17 cellular contexts compared by ENCODE assay signal in genomic region chr9:138103824-138104206, GRCh38.
DNase-seq lines count a peak whose midpoint lies in the region; ATAC-seq and TF ChIP-seq lines count a peak whose summit lies in the region.
"Had no signal": no experiment of that assay in that cellular context is flagged by ENCODE, and none has a peak within 500 bp of the region (broad histone marks: within the 10 kb centered on the region; RNA-seq: fewer than 3 reads in every experiment).

No MANE protein-coding gene starts in this region.

- no peaks in the 10 kb centered on the region for H3K9me3 Mint-ChIP-seq in chondrocyte (ENCODE audit: low read depth)
- H3K9me3 Mint-ChIP-seq: CD4-positive, alpha-beta memory T cell had no signal

- H3K4me2 ChIP-seq in smooth muscle cell = no peak overlapping the region

- H3K4me3 ChIP-seq in right atrium auricular region (no peak overlapping the region), upper lobe of right lung (no peak overlapping the region), mucosa of descending colon (no peak overlapping the region), smooth muscle cell (no peak overlapping the region)
- H3K4me3 ChIP-seq: K562, SJSA1 had no signal

- H3K27ac ChIP-seq in right atrium auricular region (no peak overlapping the region), upper lobe of right lung (no peak overlapping the region), smooth muscle cell (ENCODE audit: low read depth) (no peak overlapping the region)
- H3K27ac ChIP-seq: RWPE1, SJSA1 had no signal

- H4K20me1 ChIP-seq in smooth muscle cell (ENCODE audit: low read depth) = no peaks in the 10 kb centered on the region

- H3K4me3 Mint-ChIP-seq in chondrocyte (ENCODE audit: unreplicated experiment) = no peak overlapping the region
- H3K4me3 Mint-ChIP-seq: CD4-positive, alpha-beta memory T cell had no signal

- H3K4me1 ChIP-seq in right atrium auricular region (no peaks in the 10 kb centered on the region), upper lobe of right lung (no peaks in the 10 kb centered on the region), mucosa of descending colon (ENCODE audit: low read depth) (no peaks in the 10 kb centered on the region), smooth muscle cell (ENCODE audit: low read depth) (peaks cover 4% of the 10 kb centered on the region)
- H3K4me1 ChIP-seq: SJSA1 had no signal

- H3K4me1 Mint-ChIP-seq in chondrocyte (ENCODE audit: low read depth) = no peaks in the 10 kb centered on the region
- H3K4me1 Mint-ChIP-seq: CD4-positive, alpha-beta memory T cell had no signal

- no peak overlapping the region for H2AFZ ChIP-seq in smooth muscle cell (ENCODE audit: low read depth)

- H3K27ac Mint-ChIP-seq in chondrocyte (ENCODE audit: unreplicated experiment) = no peak overlapping the region
- H3K27ac Mint-ChIP-seq: CD4-positive, alpha-beta memory T cell had no signal

- peaks cover 1% of the 10 kb centered on the region for H3K27me3 Mint-ChIP-seq in chondrocyte (ENCODE audit: low read depth)

- H3F3A ChIP-seq in smooth muscle cell (ENCODE audit: low read depth) = no peaks in the 10 kb centered on the region

- TF ChIP-seq CTCF in right atrium auricular region (IDR thresholded peaks at IDR 0.05) = no peak
- TF ChIP-seq CTCF in chondrocyte (IDR thresholded peaks at IDR 0.05) = no peak
- TF ChIP-seq CTCF in upper lobe of right lung (IDR thresholded peaks at IDR 0.05) = no peak
- no peak for TF ChIP-seq CTCF in mucosa of descending colon (IDR thresholded peaks at IDR 0.05)
- no peak for TF ChIP-seq CTCF in smooth muscle cell (IDR thresholded peaks at IDR 0.05; ENCODE audit: borderline replicate concordance, insufficient read depth, poor library complexity, severe bottlenecking)

- no peaks in the 10 kb centered on the region for H3K36me3 ChIP-seq in right atrium auricular region
- H3K36me3 ChIP-seq in upper lobe of right lung = no peaks in the 10 kb centered on the region
- H3K36me3 ChIP-seq in mucosa of descending colon (ENCODE audit: low read depth) = no peaks in the 10 kb centered on the region
- H3K36me3 ChIP-seq in smooth muscle cell (ENCODE audit: low read depth) = no peaks in the 10 kb centered on the region
- H3K36me3 ChIP-seq: SJSA1 had no signal

- no peaks in the 10 kb centered on the region for H3K36me3 Mint-ChIP-seq in chondrocyte (ENCODE audit: low read depth)
- H3K36me3 Mint-ChIP-seq: CD4-positive, alpha-beta memory T cell had no signal

- ATAC-seq in left cardiac atrium (no peak), left lobe of liver (no peak), upper lobe of right lung (no peak), mucosa of descending colon (no peak)
- ATAC-seq: K562 had no signal

- WGBS in smooth muscle cell (ENCODE audit: low lambda C conversion rate) = 98% methylated on average over 3 of the region's 3 CpGs

- H3K79me2 ChIP-seq in smooth muscle cell (ENCODE audit: low read depth) = no peaks in the 10 kb centered on the region

- H3K9me3 ChIP-seq in right atrium auricular region (no peaks in the 10 kb centered on the region), upper lobe of right lung (no peaks in the 10 kb centered on the region), mucosa of descending colon (no peaks in the 10 kb centered on the region), smooth muscle cell (replicated peaks; ENCODE audit: low read depth) (no peaks in the 10 kb centered on the region)
- H3K9me3 ChIP-seq: SJSA1 had no signal

- intact Hi-C loops in left cardiac atrium (cut with DNase I) = no loop called here
- intact Hi-C loops in upper lobe of right lung (cut with DNase I) = no loop called here
- intact Hi-C loops in mucosa of descending colon (cut with DNase I, micrococcal nuclease) = no loop called here

- H3K27me3 ChIP-seq in right atrium auricular region (no peaks in the 10 kb centered on the region), upper lobe of right lung (peaks cover 16% of the 10 kb centered on the region), smooth muscle cell (ENCODE audit: low read depth) (no peaks in the 10 kb centered on the region)
- H3K27me3 ChIP-seq: SJSA1 had no signal

- no peak overlapping the region for H3K9ac ChIP-seq in smooth muscle cell (ENCODE audit: low read depth)

- DNase-seq in right atrium auricular region (ENCODE audit: low spot score) (peak; percentile 40), left cardiac atrium (no peak), chondrocyte (ENCODE audit: low spot score) (peak; percentile 85), left lobe of liver (ENCODE audit: low spot score) (peak; percentile 38), upper lobe of right lung (peak; percentile 60), NCI-H2171 treated with DMSO at 0.1 percent for 48 hours (lab: John Stamatoyannopoulos, UW) (no peak), mucosa of descending colon (no peak), smooth muscle cell (lab: John Stamatoyannopoulos, UW; ENCODE audit: unreplicated experiment) (no peak)
- DNase-seq: ACHN; CD4-positive, alpha-beta memory T cell; NCI-H1436 treated with DMSO at 0.1 percent for 48 hours; NCI-H2081 treated with DMSO at 0.1 percent for 48 hours; NCI-H2227 treated with DMSO at 0.1 percent for 48 hours; NCI-H526 had no signal

Comparison
In these comparisons a context has a peak if more than half of its experiments do, and no peak if none do; other contexts are left out.
1. DNase-seq: peak in right atrium auricular region (single experiment), chondrocyte (single experiment), left lobe of liver (single experiment) and upper lobe of right lung (single experiment); none in left cardiac atrium (single experiment), NCI-H2171 treated with DMSO at 0.1 percent for 48 hours (single experiment), mucosa of descending colon (0 of 3) and smooth muscle cell (single experiment).